9 cellular contexts compared by ENCODE assay signal in the genomic region with DNA sequence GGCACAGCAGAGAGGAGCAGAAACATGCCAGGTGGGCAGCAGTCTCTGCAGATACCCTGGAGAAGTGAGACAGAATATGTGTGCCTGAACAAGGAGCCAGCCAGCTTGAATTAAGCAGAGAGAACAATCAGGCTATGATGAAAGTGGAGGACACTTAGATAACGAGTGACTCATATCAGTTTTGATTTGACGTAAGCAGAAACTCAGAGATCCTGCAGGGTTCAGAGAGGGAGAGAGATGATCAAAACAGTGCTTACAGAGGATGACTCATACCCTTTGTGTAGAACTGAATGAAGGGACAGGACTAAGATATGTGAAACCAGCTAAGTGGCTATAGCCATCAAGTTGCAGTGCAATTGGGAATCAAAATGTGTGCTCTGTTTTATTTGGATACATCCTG.
A peak's percentile ranks its signal among the peaks of the same experiment; 100 is the strongest.
DNase-seq lines count a peak whose midpoint lies in the region; ATAC-seq and TF ChIP-seq lines count a peak whose summit lies in the region.
"Had no signal": no experiment of that assay in that cellular context is flagged by ENCODE, and none has a peak within 500 bp of the region (broad histone marks: within the 10 kb centered on the region; RNA-seq: fewer than 3 reads in every experiment).

No MANE protein-coding gene starts in this region.

- ATAC-seq in GM19023 (IDR thresholded peaks at IDR 0.05; ENCODE audit: unreplicated experiment) (peak; percentile 85), HG03460 (IDR thresholded peaks at IDR 0.05; ENCODE audit: unreplicated experiment) (peak; percentile 89), HG03025 (IDR thresholded peaks at IDR 0.05; ENCODE audit: low FRiP score, unreplicated experiment) (no peak)
- peak; percentile 95 for ATAC-seq in activated T-helper 17 cell treated with anti-CD3 and anti-CD28 coated beads, Interleukin-2, amount 50 U/mL, for 72 hours (replicated peaks)

- no peak overlapping the region for H3K4me3 Mint-ChIP-seq in activated T-helper 17 cell treated with anti-CD3 and anti-CD28 coated beads, Interleukin-2, amount 50 U/mL, for 72 hours
- H3K4me3 Mint-ChIP-seq: activated naive CD4-positive, alpha-beta T cell treated with anti-CD3 and anti-CD28 coated beads, Interleukin-2, amount 50 U/mL, for 24 hours had no signal

- H3K36me3 Mint-ChIP-seq in activated T-helper 17 cell treated with anti-CD3 and anti-CD28 coated beads, Interleukin-2, amount 50 U/mL, for 72 hours (ENCODE audit: low read depth) = no peaks in the 10 kb centered on the region
- H3K36me3 Mint-ChIP-seq: activated naive CD4-positive, alpha-beta T cell treated with anti-CD3 and anti-CD28 coated beads, Interleukin-2, amount 50 U/mL, for 24 hours had no signal

- no peak overlapping the region for H2AFZ ChIP-seq in osteoblast (ENCODE audit: low read length)

- H3K4me3 ChIP-seq in A673 (ENCODE audit: low read depth, low read length, poor library complexity, severe bottlenecking) = no peak overlapping the region
- H3K4me3 ChIP-seq in osteoblast (ENCODE audit: insufficient read depth, low read length) = no peak overlapping the region

- peak overlapping the region; percentile 26 for H3K27ac ChIP-seq in A673 (ENCODE audit: low read depth, low read length, poor library complexity, severe bottlenecking)
- peak overlapping the region; percentile 53 for H3K27ac ChIP-seq in osteoblast (ENCODE audit: low read depth, low read length)

- no TSS peak for BruUV-seq in A673 (replicated peaks; lab: Mats Ljungman, UMichigan)

- H3K79me2 ChIP-seq in osteoblast (ENCODE audit: insufficient read depth, low read length) = no peaks in the 10 kb centered on the region

- CTCF ChIA-PET in A673 (lab: Charles Lee) = no interaction called here

- H4K20me1 ChIP-seq in osteoblast (ENCODE audit: insufficient read depth, low read length) = no peaks in the 10 kb centered on the region

- no peaks in the 10 kb centered on the region for H3K9me3 Mint-ChIP-seq in activated T-helper 17 cell treated with anti-CD3 and anti-CD28 coated beads, Interleukin-2, amount 50 U/mL, for 72 hours
- H3K9me3 Mint-ChIP-seq: activated naive CD4-positive, alpha-beta T cell treated with anti-CD3 and anti-CD28 coated beads, Interleukin-2, amount 50 U/mL, for 24 hours had no signal

- peak overlapping the region; percentile 45 for H3K4me2 ChIP-seq in osteoblast (ENCODE audit: insufficient read depth, low read length)

- TF ChIP-seq CTCF in A673 (conservative IDR thresholded peaks at IDR 0.05; ENCODE audit: low read depth, low read length) (no peak), osteoblast (IDR thresholded peaks at IDR 0.05; ENCODE audit: extremely low read depth, low read depth, low read length) (no peak)

- H3K27ac Mint-ChIP-seq in activated T-helper 17 cell treated with anti-CD3 and anti-CD28 coated beads, Interleukin-2, amount 50 U/mL, for 72 hours = no peak overlapping the region
- H3K27ac Mint-ChIP-seq: activated naive CD4-positive, alpha-beta T cell treated with anti-CD3 and anti-CD28 coated beads, Interleukin-2, amount 50 U/mL, for 24 hours had no signal

- POLR2A ChIA-PET in A673 (lab: Charles Lee; ENCODE audit: low non-redundant PET) = no interaction called here

- H3K4me1 ChIP-seq in A673 (ENCODE audit: insufficient read depth, low read length, poor library complexity, severe bottlenecking) (peaks cover 5% of the 10 kb centered on the region), osteoblast (ENCODE audit: insufficient read depth, low read length) (peaks cover 18% of the 10 kb centered on the region)

- DNase-seq in A673 (ENCODE audit: low spot score) (peak; percentile 87), osteoblast (ENCODE audit: insufficient read length, low spot score, missing footprints) (no peak), HK-2 (ENCODE audit: unreplicated experiment) (no peak), cerebellum (ENCODE audit: low spot score) (no peak)

- no peaks in the 10 kb centered on the region for H3K27me3 ChIP-seq in A673 (replicated peaks; ENCODE audit: insufficient read depth, low read depth, low read length, poor library complexity)
- no peaks in the 10 kb centered on the region for H3K27me3 ChIP-seq in osteoblast (ENCODE audit: insufficient read depth, low read length)

- no peaks in the 10 kb centered on the region for H3K4me1 Mint-ChIP-seq in activated T-helper 17 cell treated with anti-CD3 and anti-CD28 coated beads, Interleukin-2, amount 50 U/mL, for 72 hours
- H3K4me1 Mint-ChIP-seq: activated naive CD4-positive, alpha-beta T cell treated with anti-CD3 and anti-CD28 coated beads, Interleukin-2, amount 50 U/mL, for 24 hours had no signal

- H3K9me3 ChIP-seq in A673 (ENCODE audit: low read depth, low read length, poor library complexity, severe bottlenecking) (no peaks in the 10 kb centered on the region), osteoblast (ENCODE audit: low read depth, low read length) (no peaks in the 10 kb centered on the region)

- H3K27me3 Mint-ChIP-seq in activated T-helper 17 cell treated with anti-CD3 and anti-CD28 coated beads, Interleukin-2, amount 50 U/mL, for 72 hours = no peaks in the 10 kb centered on the region
- H3K27me3 Mint-ChIP-seq: activated naive CD4-positive, alpha-beta T cell treated with anti-CD3 and anti-CD28 coated beads, Interleukin-2, amount 50 U/mL, for 24 hours had no signal

- intact Hi-C loops in A673 (cut with micrococcal nuclease; ENCODE audit: unreplicated experiment) = loop anchor here (5.0 kb wide), 1 partner anchor 301 kb away; a partner anchor contains a TSS

- H3K36me3 ChIP-seq in A673 (ENCODE audit: insufficient read depth, low read length, poor library complexity, severe bottlenecking) = no peaks in the 10 kb centered on the region
- no peaks in the 10 kb centered on the region for H3K36me3 ChIP-seq in osteoblast (ENCODE audit: insufficient read depth, low read length)
